ENCODE assay signal across 33 cellular contexts in genomic region chr12:119630962-119631550, GRCh38. TPM values are rescaled to one million over a fixed set of nuclear protein-coding genes. Genes with fewer than 3 reads are reported as not detected.
"Had no signal": no experiment of that assay in that cellular context is flagged by ENCODE, and none has a peak within 500 bp of the region (broad histone marks: within the 10 kb centered on the region; RNA-seq: fewer than 3 reads in every experiment).

No MANE protein-coding gene starts in this region.

- H3K27me3 ChIP-seq: body of pancreas, foreskin keratinocyte had no signal

- H3K4me3 ChIP-seq: adrenal gland, body of pancreas, esophagus muscularis mucosa, gastroesophageal sphincter, heart right ventricle had no signal

- H3K36me3 ChIP-seq: adrenal gland, esophagus muscularis mucosa, gastroesophageal sphincter, WERI-Rb-1 had no signal

- H3K27ac ChIP-seq: adrenal gland, body of pancreas, esophagus muscularis mucosa, foreskin keratinocyte, gastroesophageal sphincter, heart right ventricle had no signal

- ATAC-seq: activated CD4-positive, CD25-positive, alpha-beta regulatory T cell treated with anti-CD3 and anti-CD28 coated beads, Interleukin-2, amount 50 U/mL, for 24 hours; activated CD8-positive, alpha-beta T cell treated with anti-CD3 and anti-CD28 coated beads for 36 hours; activated naive CD8-positive, alpha-beta T cell treated with anti-CD3 and anti-CD28 coated beads, Interleukin-2, amount 50 U/mL, for 24 hours; body of pancreas; foreskin keratinocyte; gastroesophageal sphincter; T-helper 17 cell had no signal

- H3K27ac Mint-ChIP-seq: activated B cell treated with CpG ODN at 0.5 μM for 24 hours; activated CD8-positive, alpha-beta T cell treated with anti-CD3 and anti-CD28 coated beads for 36 hours; activated naive CD4-positive, alpha-beta T cell treated with anti-CD3 and anti-CD28 coated beads for 36 hours; activated naive CD4-positive, alpha-beta T cell treated with anti-CD3 and anti-CD28 coated beads, Interleukin-2, amount 50 U/mL, for 24 hours; activated naive CD8-positive, alpha-beta T cell treated with anti-CD3 and anti-CD28 coated beads for 36 hours; activated naive CD8-positive, alpha-beta T cell treated with anti-CD3 and anti-CD28 coated beads, Interleukin-2, amount 50 U/mL, for 24 hours; activated T-helper 1 cell treated with anti-CD3 and anti-CD28 coated beads, Interleukin-12 subunit alpha, Interleukin-12 subunit beta, Interleukin-2, Interleukin-4 antibody, amounts not matched to agents 30 ng/mL and 10 ng/mL and 1 ng/mL, durations not matched to agents 14 hours and 24 hours and 36 hours; activated T-helper 2 cell treated with anti-CD3 and anti-CD28 coated beads, Interferon-gamma antibody, Interleukin-2, Interleukin-4, amounts not matched to agents 10 μg/mL and 5 μg/mL and 100 μg/mL, durations not matched to agents 14 hours and 24 hours and 36 hours; T-helper 17 cell; T-helper 2 cell treated with Interferon-gamma antibody and Interleukin-4, amounts not matched to agents 5 μg/mL and 100 μg/mL, for 36 hours had no signal

- H3K36me3 Mint-ChIP-seq: activated naive CD4-positive, alpha-beta T cell treated with anti-CD3 and anti-CD28 coated beads, Interleukin-2, amount 50 U/mL, for 24 hours; activated naive CD8-positive, alpha-beta T cell treated with anti-CD3 and anti-CD28 coated beads for 36 hours had no signal

- DNase-seq: activated B cell treated with CpG ODN at 0.5 μM for 24 hours; activated CD4-positive, alpha-beta T cell treated with anti-CD3 and anti-CD28 coated beads for 48 hours; activated CD4-positive, alpha-beta T cell treated with anti-CD3 and anti-CD28 coated beads, Interleukin-2, amount 50 U/mL, for 1 hour; activated CD4-positive, alpha-beta T cell treated with anti-CD3 and anti-CD28 coated beads, Interleukin-2, amount 50 U/mL, for 48 hours; activated CD8-positive, alpha-beta memory T cell treated with anti-CD3 and anti-CD28 coated beads for 24 hours; activated CD8-positive, alpha-beta T cell treated with anti-CD3 and anti-CD28 coated beads for 36 hours; activated effector memory CD4-positive, alpha-beta T cell treated with anti-CD3 and anti-CD28 coated beads, Interleukin-2, amount 50 U/mL, for 16 hours; activated naive CD4-positive, alpha-beta T cell treated with anti-CD3 and anti-CD28 coated beads for 36 hours; activated naive CD8-positive, alpha-beta T cell treated with anti-CD3 and anti-CD28 coated beads for 36 hours; activated naive CD8-positive, alpha-beta T cell treated with anti-CD3 and anti-CD28 coated beads, Interleukin-2, amount 50 U/mL, for 24 hours; activated T-cell treated with anti-CD3 and anti-CD28 coated beads, Interleukin-2, amount 50 U/mL, for 1 hour; activated T-cell treated with anti-CD3 and anti-CD28 coated beads, Interleukin-2, amount 50 U/mL, for 48 hours; adrenal gland; aorta; body of pancreas; caudate nucleus; cortex of kidney; dermis blood vessel endothelial cell; effector CD8-positive, alpha-beta T cell; foreskin keratinocyte; heart right ventricle; T-helper 1 cell; T-helper 17 cell; T1000 had no signal

- H3K4me3 Mint-ChIP-seq: activated B cell treated with CpG ODN at 0.5 μM for 24 hours; activated CD8-positive, alpha-beta T cell treated with anti-CD3 and anti-CD28 coated beads for 36 hours; activated naive CD4-positive, alpha-beta T cell treated with anti-CD3 and anti-CD28 coated beads for 36 hours; activated naive CD4-positive, alpha-beta T cell treated with anti-CD3 and anti-CD28 coated beads, Interleukin-2, amount 50 U/mL, for 24 hours; activated naive CD8-positive, alpha-beta T cell treated with anti-CD3 and anti-CD28 coated beads for 36 hours; activated naive CD8-positive, alpha-beta T cell treated with anti-CD3 and anti-CD28 coated beads, Interleukin-2, amount 50 U/mL, for 24 hours; activated T-helper 1 cell treated with anti-CD3 and anti-CD28 coated beads, Interleukin-12 subunit alpha, Interleukin-12 subunit beta, Interleukin-2, Interleukin-4 antibody, amounts not matched to agents 30 ng/mL and 10 ng/mL and 1 ng/mL, durations not matched to agents 14 hours and 24 hours and 36 hours; T-helper 17 cell; T-helper 2 cell treated with Interferon-gamma antibody and Interleukin-4, amounts not matched to agents 5 μg/mL and 100 μg/mL, for 36 hours had no signal

- H3K9me3 Mint-ChIP-seq: activated B cell treated with CpG ODN at 0.5 μM for 24 hours; activated CD8-positive, alpha-beta T cell treated with anti-CD3 and anti-CD28 coated beads for 36 hours; activated naive CD4-positive, alpha-beta T cell treated with anti-CD3 and anti-CD28 coated beads for 36 hours; activated naive CD4-positive, alpha-beta T cell treated with anti-CD3 and anti-CD28 coated beads, Interleukin-2, amount 50 U/mL, for 24 hours; activated naive CD8-positive, alpha-beta T cell treated with anti-CD3 and anti-CD28 coated beads for 36 hours; activated naive CD8-positive, alpha-beta T cell treated with anti-CD3 and anti-CD28 coated beads, Interleukin-2, amount 50 U/mL, for 24 hours; activated T-helper 1 cell treated with anti-CD3 and anti-CD28 coated beads, Interleukin-12 subunit alpha, Interleukin-12 subunit beta, Interleukin-2, Interleukin-4 antibody, amounts not matched to agents 30 ng/mL and 10 ng/mL and 1 ng/mL, durations not matched to agents 14 hours and 24 hours and 36 hours; activated T-helper 2 cell treated with anti-CD3 and anti-CD28 coated beads, Interferon-gamma antibody, Interleukin-2, Interleukin-4, amounts not matched to agents 10 μg/mL and 5 μg/mL and 100 μg/mL, durations not matched to agents 14 hours and 24 hours and 36 hours; T-helper 2 cell treated with Interferon-gamma antibody and Interleukin-4, amounts not matched to agents 5 μg/mL and 100 μg/mL, for 36 hours had no signal

- H3K9me3 ChIP-seq: adrenal gland, body of pancreas, esophagus muscularis mucosa, gastroesophageal sphincter, heart right ventricle had no signal

- H3K4me1 Mint-ChIP-seq: activated B cell treated with CpG ODN at 0.5 μM for 24 hours; activated naive CD4-positive, alpha-beta T cell treated with anti-CD3 and anti-CD28 coated beads, Interleukin-2, amount 50 U/mL, for 24 hours; activated naive CD8-positive, alpha-beta T cell treated with anti-CD3 and anti-CD28 coated beads for 36 hours; activated naive CD8-positive, alpha-beta T cell treated with anti-CD3 and anti-CD28 coated beads, Interleukin-2, amount 50 U/mL, for 24 hours; T-helper 17 cell had no signal

RNA-seq across cellular contexts. Expression of gene TMEM233, which starts 37.5 kb away (rescaled TPM):
- total RNA-seq: activated B cell treated with CpG ODN at 0.5 μM for 24 hours; activated CD8-positive, alpha-beta T cell treated with anti-CD3 and anti-CD28 coated beads for 36 hours; activated naive CD4-positive, alpha-beta T cell treated with anti-CD3 and anti-CD28 coated beads for 36 hours; activated naive CD8-positive, alpha-beta T cell treated with anti-CD3 and anti-CD28 coated beads for 36 hours; activated T-helper 1 cell treated with anti-CD3 and anti-CD28 coated beads, Interleukin-12 subunit alpha, Interleukin-12 subunit beta, Interleukin-2, Interleukin-4 antibody, amounts not matched to agents 30 ng/mL and 10 ng/mL and 1 ng/mL, durations not matched to agents 14 hours and 24 hours and 36 hours; activated T-helper 2 cell treated with anti-CD3 and anti-CD28 coated beads, Interferon-gamma antibody, Interleukin-2, Interleukin-4, amounts not matched to agents 10 μg/mL and 5 μg/mL and 100 μg/mL, durations not matched to agents 14 hours and 24 hours and 36 hours; chondrocyte; foreskin keratinocyte; T-helper 17 cell had no signal
- polyA plus RNA-seq: aorta, foreskin keratinocyte had no signal
